In genomic region chr19:6862673-6863078, GRCh38 we compare ENCODE assay signal across 1 cellular context.
A peak's percentile ranks its signal among the peaks of the same experiment; 100 is the strongest.
TF ChIP-seq lines count a peak whose summit lies in the region.

No MANE protein-coding gene starts in this region.

TF ChIP-seq in HEK293, 187 proteins besides CTCF, POLR2A, EP300 and RAD21 (continued from another document and continues in another):
- TF ChIP-seq ZBTB11 (tag by site-specific recombination; conservative IDR thresholded peaks at IDR 0.05; ENCODE audit: low read depth) (no peak), KLF1 (tag by site-specific recombination; IDR thresholded peaks at IDR 0.05) (peak; percentile 20; the same call in 1 of the 2 replicates), SCRT2 (tag by site-specific recombination; IDR thresholded peaks at IDR 0.05) (no peak), ZBTB44 (tag by site-specific recombination; IDR thresholded peaks at IDR 0.05) (no peak), ZNF23 (tag by site-specific recombination; IDR thresholded peaks at IDR 0.05; ENCODE audit: borderline replicate concordance) (no peak), ZNF473 (tag by site-specific recombination; IDR thresholded peaks at IDR 0.05) (no peak), ZNF175 (tag by site-specific recombination; IDR thresholded peaks at IDR 0.05) (no peak), BCL11A (tag by site-specific recombination; IDR thresholded peaks at IDR 0.05; ENCODE audit: low read depth) (no peak), MEIS1 (CRISPR knock-in tag; IDR thresholded peaks at IDR 0.05; ENCODE audit: borderline replicate concordance) (no peak), ZNF571 (tag by site-specific recombination; IDR thresholded peaks at IDR 0.05) (no peak), ZNF621 (tag by site-specific recombination; IDR thresholded peaks at IDR 0.05) (no peak), ZNF747 (tag by site-specific recombination; IDR thresholded peaks at IDR 0.05) (no peak), ZFP41 (tag by site-specific recombination; IDR thresholded peaks at IDR 0.05; ENCODE audit: borderline replicate concordance) (no peak), ZFP69B (tag by site-specific recombination; IDR thresholded peaks at IDR 0.05) (0 out of 2 replicates have a peak, but pooled peaks have one; percentile 63), ZNF544 (tag by site-specific recombination; IDR thresholded peaks at IDR 0.05) (no peak), ZBTB20 (tag by site-specific recombination; IDR thresholded peaks at IDR 0.05) (no peak), ZNF10 (tag by site-specific recombination; IDR thresholded peaks at IDR 0.05) (no peak), ZNF114 (tag by site-specific recombination; IDR thresholded peaks at IDR 0.05) (no peak), ZBTB17 (tag by site-specific recombination; IDR thresholded peaks at IDR 0.05) (peak; percentile 45), ZNF169 (tag by site-specific recombination; IDR thresholded peaks at IDR 0.05) (no peak), ZSCAN4 (tag by site-specific recombination; IDR thresholded peaks at IDR 0.05) (peak; percentile 74), ZNF707 (tag by site-specific recombination; IDR thresholded peaks at IDR 0.05) (no peak), ZNF626 (tag by site-specific recombination; IDR thresholded peaks at IDR 0.05) (no peak), ZBTB48 (tag by site-specific recombination; IDR thresholded peaks at IDR 0.05) (no peak), ZNF596 (tag by site-specific recombination; IDR thresholded peaks at IDR 0.05) (no peak), ZNF140 (tag by site-specific recombination; IDR thresholded peaks at IDR 0.05) (no peak), ZBTB6 (tag by site-specific recombination; IDR thresholded peaks at IDR 0.05) (no peak), ZNF174 (tag by site-specific recombination; IDR thresholded peaks at IDR 0.05) (no peak), ZNF518A (tag by site-specific recombination; conservative IDR thresholded peaks at IDR 0.05; ENCODE audit: low read depth) (0 out of 2 replicates have a peak, but pooled peaks have one; percentile 20), ZNF311 (tag by site-specific recombination; IDR thresholded peaks at IDR 0.05; ENCODE audit: borderline replicate concordance) (no peak), ZNF580 (tag by site-specific recombination; IDR thresholded peaks at IDR 0.05) (no peak), ZFHX2 (tag by site-specific recombination; conservative IDR thresholded peaks at IDR 0.05) (peak; percentile 72), ZNF692 (tag by site-specific recombination; IDR thresholded peaks at IDR 0.05) (no peak), ZNF426 (tag by site-specific recombination; IDR thresholded peaks at IDR 0.05) (no peak), ZNF623 (tag by site-specific recombination; IDR thresholded peaks at IDR 0.05) (no peak), ZNF521 (tag by site-specific recombination; IDR thresholded peaks at IDR 0.05) (no peak), ZNF121 (tag by site-specific recombination; IDR thresholded peaks at IDR 0.05) (no peak), ZNF670 (tag by site-specific recombination; IDR thresholded peaks at IDR 0.05; ENCODE audit: low read depth) (no peak), ZNF18 (tag by site-specific recombination; IDR thresholded peaks at IDR 0.05) (peak; percentile 22; the same call in 1 of the 2 replicates), ZNF280D (tag by site-specific recombination; IDR thresholded peaks at IDR 0.05) (0 out of 2 replicates have a peak, but pooled peaks have one; percentile 39), ZNF157 (tag by site-specific recombination; IDR thresholded peaks at IDR 0.05) (no peak), ZNF677 (tag by site-specific recombination; IDR thresholded peaks at IDR 0.05) (no peak), ZNF658 (tag by site-specific recombination; IDR thresholded peaks at IDR 0.05) (no peak), ZNF2 (tag by site-specific recombination; IDR thresholded peaks at IDR 0.05) (peak; percentile 57; the same call in 1 of the 2 replicates)
